Comparison of ENCODE assay signal across 24 cellular contexts in the genomic region with DNA sequence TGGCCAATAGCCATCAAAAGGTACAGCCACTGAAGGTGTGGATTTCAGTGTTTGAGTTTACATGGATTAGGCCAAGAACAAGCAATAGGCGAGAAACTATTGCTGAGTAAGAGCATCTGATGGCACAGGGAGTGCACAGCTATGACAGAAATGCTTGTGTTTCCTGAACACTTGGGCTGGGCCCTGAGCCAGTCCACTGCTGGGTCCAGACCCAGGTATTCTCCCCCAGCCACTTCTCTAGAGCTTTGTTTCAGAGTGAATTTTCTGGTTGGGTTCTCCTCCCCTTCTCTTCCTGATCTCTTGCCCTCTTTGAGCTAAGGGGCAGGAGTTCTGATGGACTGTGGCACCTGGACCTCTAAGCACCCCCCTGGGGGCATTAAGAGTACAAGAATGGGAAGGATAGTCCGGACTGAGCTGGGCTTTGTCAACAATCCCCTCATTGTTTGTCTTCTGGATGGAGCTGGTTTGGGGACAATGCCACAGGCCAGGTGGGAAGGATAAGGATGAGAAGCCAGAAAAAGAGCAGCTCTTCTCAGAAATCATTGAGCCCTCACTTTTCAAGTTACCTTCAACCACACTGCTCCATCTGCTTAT. TPM values are rescaled to one million over a fixed set of nuclear protein-coding genes. Genes with fewer than 3 reads are reported as not detected.
"Had no signal": no experiment of that assay in that cellular context is flagged by ENCODE, and none has a peak within 500 bp of the region (broad histone marks: within the 10 kb centered on the region; RNA-seq: fewer than 3 reads in every experiment).

No MANE protein-coding gene starts in this region.

- H3K27ac Mint-ChIP-seq: activated B cell treated with CpG ODN at 0.5 μM for 24 hours; activated CD4-positive, alpha-beta T cell treated with anti-CD3 and anti-CD28 coated beads, Interleukin-2, amount 10 ng/mL, durations not matched to agents 24 days and 14 days; activated CD8-positive, alpha-beta memory T cell treated with anti-CD3 and anti-CD28 coated beads, Interleukin-2, amount 10 ng/mL, durations not matched to agents 7 days and 5 days; activated naive CD4-positive, alpha-beta T cell treated with anti-CD3 and anti-CD28 coated beads, Interleukin-2, amount 50 U/mL, for 24 hours; activated T-cell treated with anti-CD3 and anti-CD28 coated beads, Interleukin-2, amount 50 U/mL, for 24 hours; activated T-helper 1 cell treated with anti-CD3 and anti-CD28 coated beads, Interleukin-12 subunit alpha, Interleukin-12 subunit beta, Interleukin-2, Interleukin-4 antibody, amounts not matched to agents 30 ng/mL and 10 ng/mL and 1 ng/mL, durations not matched to agents 14 hours and 24 hours and 36 hours; T-helper 1 cell treated with Interleukin-12 subunit alpha and Interleukin-12 subunit beta and Interleukin-4 antibody, amounts not matched to agents 30 μg/mL and 1 μg/mL, for 36 hours had no signal

- ATAC-seq: activated CD8-positive, alpha-beta memory T cell treated with anti-CD3 and anti-CD28 coated beads, Interleukin-2, amount 10 ng/mL, durations not matched to agents 7 days and 5 days had no signal

- H3K4me3 Mint-ChIP-seq: activated B cell treated with CpG ODN at 0.5 μM for 24 hours; activated CD4-positive, alpha-beta T cell treated with anti-CD3 and anti-CD28 coated beads, Interleukin-2, amount 10 ng/mL, durations not matched to agents 24 days and 14 days; activated CD8-positive, alpha-beta memory T cell treated with anti-CD3 and anti-CD28 coated beads, Interleukin-2, amount 10 ng/mL, durations not matched to agents 7 days and 5 days; activated naive CD4-positive, alpha-beta T cell treated with anti-CD3 and anti-CD28 coated beads, Interleukin-2, amount 50 U/mL, for 24 hours; activated T-cell treated with anti-CD3 and anti-CD28 coated beads, Interleukin-2, amount 50 U/mL, for 24 hours; activated T-helper 1 cell treated with anti-CD3 and anti-CD28 coated beads, Interleukin-12 subunit alpha, Interleukin-12 subunit beta, Interleukin-2, Interleukin-4 antibody, amounts not matched to agents 30 ng/mL and 10 ng/mL and 1 ng/mL, durations not matched to agents 14 hours and 24 hours and 36 hours; T-helper 1 cell treated with Interleukin-12 subunit alpha and Interleukin-12 subunit beta and Interleukin-4 antibody, amounts not matched to agents 30 μg/mL and 1 μg/mL, for 36 hours had no signal

- H3K36me3 Mint-ChIP-seq: activated CD8-positive, alpha-beta memory T cell treated with anti-CD3 and anti-CD28 coated beads, Interleukin-2, amount 10 ng/mL, durations not matched to agents 7 days and 5 days; activated naive CD4-positive, alpha-beta T cell treated with anti-CD3 and anti-CD28 coated beads, Interleukin-2, amount 50 U/mL, for 24 hours had no signal

- H3K4me1 Mint-ChIP-seq: activated B cell treated with CpG ODN at 0.5 μM for 24 hours had no signal

- H3K9me3 Mint-ChIP-seq: activated B cell treated with CpG ODN at 0.5 μM for 24 hours; activated CD4-positive, alpha-beta T cell treated with anti-CD3 and anti-CD28 coated beads, Interleukin-2, amount 10 ng/mL, durations not matched to agents 24 days and 14 days; activated naive CD4-positive, alpha-beta T cell treated with anti-CD3 and anti-CD28 coated beads, Interleukin-2, amount 50 U/mL, for 24 hours; activated T-cell treated with anti-CD3 and anti-CD28 coated beads, Interleukin-2, amount 50 U/mL, for 24 hours; activated T-helper 1 cell treated with anti-CD3 and anti-CD28 coated beads, Interleukin-12 subunit alpha, Interleukin-12 subunit beta, Interleukin-2, Interleukin-4 antibody, amounts not matched to agents 30 ng/mL and 10 ng/mL and 1 ng/mL, durations not matched to agents 14 hours and 24 hours and 36 hours; T-helper 1 cell treated with Interleukin-12 subunit alpha and Interleukin-12 subunit beta and Interleukin-4 antibody, amounts not matched to agents 30 μg/mL and 1 μg/mL, for 36 hours had no signal

- DNase-seq: activated B cell treated with CpG ODN at 0.5 μM for 24 hours; activated CD4-positive, alpha-beta T cell treated with anti-CD3 and anti-CD28 coated beads for 1 hour; activated CD4-positive, alpha-beta T cell treated with anti-CD3 and anti-CD28 coated beads, Interleukin-2, amount 10 ng/mL, durations not matched to agents 24 days and 14 days; activated CD4-positive, alpha-beta T cell treated with anti-CD3 and anti-CD28 coated beads, Interleukin-2, amount 50 U/mL, for 48 hours; activated CD8-positive, alpha-beta memory T cell treated with anti-CD3 and anti-CD28 coated beads, Interleukin-2, amount 10 ng/mL, durations not matched to agents 7 days and 5 days; activated effector memory CD4-positive, alpha-beta T cell treated with Interleukin-2 at 50 U/mL for 16 hours; activated naive CD4-positive, alpha-beta T cell; activated T-cell treated with anti-CD3 and anti-CD28 coated beads, Interleukin-2, amount 50 U/mL, for 24 hours; aorta; central memory CD4-positive, alpha-beta T cell; KG1; NCI-H1092; NCI-H1694; NCI-H2029; NCI-H2107; NCI-H2171 treated with DMSO at 0.1 percent for 48 hours; SHP77; T-helper 9 cell had no signal

RNA-seq across cellular contexts. Expression of gene HOXC5, which starts 8.3 kb away (rescaled TPM):
- total RNA-seq: activated B cell treated with CpG ODN at 0.5 μM for 24 hours; activated CD4-positive, alpha-beta T cell treated with anti-CD3 and anti-CD28 coated beads, Interleukin-2, amount 10 ng/mL, durations not matched to agents 24 days and 14 days; activated CD8-positive, alpha-beta memory T cell treated with anti-CD3 and anti-CD28 coated beads, Interleukin-2, amount 10 ng/mL, durations not matched to agents 7 days and 5 days; activated T-helper 1 cell treated with anti-CD3 and anti-CD28 coated beads, Interleukin-12 subunit alpha, Interleukin-12 subunit beta, Interleukin-2, Interleukin-4 antibody, amounts not matched to agents 30 ng/mL and 10 ng/mL and 1 ng/mL, durations not matched to agents 14 hours and 24 hours and 36 hours; bronchial epithelial cell; MCF 10A; SK-MEL-5 had no signal
- polyA plus RNA-seq: aorta had no signal

RNA-seq across cellular contexts. Expression of gene HOXC4, which starts 12.4 kb away (rescaled TPM):
- total RNA-seq: activated CD4-positive, alpha-beta T cell treated with anti-CD3 and anti-CD28 coated beads, Interleukin-2, amount 10 ng/mL, durations not matched to agents 24 days and 14 days; activated T-helper 1 cell treated with anti-CD3 and anti-CD28 coated beads, Interleukin-12 subunit alpha, Interleukin-12 subunit beta, Interleukin-2, Interleukin-4 antibody, amounts not matched to agents 30 ng/mL and 10 ng/mL and 1 ng/mL, durations not matched to agents 14 hours and 24 hours and 36 hours; bronchial epithelial cell had no signal

RNA-seq across cellular contexts. Expression of gene HOXC6, which starts 13.0 kb away (rescaled TPM):
- total RNA-seq: activated B cell treated with CpG ODN at 0.5 μM for 24 hours; activated CD4-positive, alpha-beta T cell treated with anti-CD3 and anti-CD28 coated beads, Interleukin-2, amount 10 ng/mL, durations not matched to agents 24 days and 14 days; activated CD8-positive, alpha-beta memory T cell treated with anti-CD3 and anti-CD28 coated beads, Interleukin-2, amount 10 ng/mL, durations not matched to agents 7 days and 5 days; activated T-helper 1 cell treated with anti-CD3 and anti-CD28 coated beads, Interleukin-12 subunit alpha, Interleukin-12 subunit beta, Interleukin-2, Interleukin-4 antibody, amounts not matched to agents 30 ng/mL and 10 ng/mL and 1 ng/mL, durations not matched to agents 14 hours and 24 hours and 36 hours; bronchial epithelial cell had no signal

RNA-seq across cellular contexts. Expression of gene HOXC8, which starts 32.4 kb away (rescaled TPM):
- total RNA-seq: activated B cell treated with CpG ODN at 0.5 μM for 24 hours; activated CD4-positive, alpha-beta T cell treated with anti-CD3 and anti-CD28 coated beads, Interleukin-2, amount 10 ng/mL, durations not matched to agents 24 days and 14 days; activated CD8-positive, alpha-beta memory T cell treated with anti-CD3 and anti-CD28 coated beads, Interleukin-2, amount 10 ng/mL, durations not matched to agents 7 days and 5 days; activated T-helper 1 cell treated with anti-CD3 and anti-CD28 coated beads, Interleukin-12 subunit alpha, Interleukin-12 subunit beta, Interleukin-2, Interleukin-4 antibody, amounts not matched to agents 30 ng/mL and 10 ng/mL and 1 ng/mL, durations not matched to agents 14 hours and 24 hours and 36 hours; bronchial epithelial cell had no signal

RNA-seq across cellular contexts. Expression of gene HOXC9, which starts 41.2 kb away (rescaled TPM):
- total RNA-seq: activated B cell treated with CpG ODN at 0.5 μM for 24 hours; activated CD4-positive, alpha-beta T cell treated with anti-CD3 and anti-CD28 coated beads, Interleukin-2, amount 10 ng/mL, durations not matched to agents 24 days and 14 days; activated CD8-positive, alpha-beta memory T cell treated with anti-CD3 and anti-CD28 coated beads, Interleukin-2, amount 10 ng/mL, durations not matched to agents 7 days and 5 days; activated T-helper 1 cell treated with anti-CD3 and anti-CD28 coated beads, Interleukin-12 subunit alpha, Interleukin-12 subunit beta, Interleukin-2, Interleukin-4 antibody, amounts not matched to agents 30 ng/mL and 10 ng/mL and 1 ng/mL, durations not matched to agents 14 hours and 24 hours and 36 hours; bronchial epithelial cell had no signal
